In genomic region chr2:68196120-68196716, GRCh38 we compare ENCODE assay signal across 8 cellular contexts. TPM values are rescaled to one million over a fixed set of nuclear protein-coding genes. Genes with fewer than 3 reads are reported as not detected.
DNase-seq lines count a peak whose midpoint lies in the region; ATAC-seq and TF ChIP-seq lines count a peak whose summit lies in the region.

No MANE protein-coding gene starts in this region.

- H2AK5ac ChIP-seq in neuronal stem cell (ENCODE audit: low read depth, low read length): no peak overlapping the region

- no peak overlapping the region for H4K91ac ChIP-seq in neuronal stem cell (ENCODE audit: low read depth, low read length, poor library complexity)

- H3K79me1 ChIP-seq in neuronal stem cell (ENCODE audit: low read depth, low read length): no peaks in the 10 kb centered on the region

- no peak overlapping the region for H2BK5ac ChIP-seq in neuronal stem cell (ENCODE audit: low read length)

- no peak overlapping the region for H3K23ac ChIP-seq in neuronal stem cell (ENCODE audit: low read depth, low read length, poor library complexity)

- H3K27me3 ChIP-seq in neuronal stem cell (ENCODE audit: control insufficient read depth in 3 of 3, insufficient read depth in 3 of 3, low read depth in 1 of 3, low read length in 3 of 3): no peaks in the 10 kb centered on the region

- H3K36me3 ChIP-seq in neuronal stem cell (replicated peaks in 1 of 2; ENCODE audit: control insufficient read depth in 2 of 2, insufficient read depth in 2 of 2, low read length in 2 of 2): peaks cover 0 to 10% of the 10 kb centered on the region in 2 donors

- no peaks in the 10 kb centered on the region for H3K9me3 ChIP-seq in neuronal stem cell (replicated peaks in 1 of 2; ENCODE audit: control insufficient read depth in 2 of 2, insufficient read depth in 1 of 2, low read depth in 1 of 2, low read length in 2 of 2)

- peak; percentile 64 for TF ChIP-seq CTCF in NB4 (IDR thresholded peaks at IDR 0.05; ENCODE audit: low read depth, low read length)

- H3K18ac ChIP-seq in neuronal stem cell (ENCODE audit: low read length): no peak overlapping the region

- no peak overlapping the region for H4K8ac ChIP-seq in neuronal stem cell (ENCODE audit: low read depth, low read length)

- H3K4me2 ChIP-seq in neuronal stem cell (ENCODE audit: insufficient read depth, low read length, poor library complexity, severe bottlenecking): no peak overlapping the region

- H3K4me1 ChIP-seq in neuronal stem cell (ENCODE audit: control insufficient read depth in 2 of 2, insufficient read depth in 1 of 2, low read depth in 1 of 2, low read length in 2 of 2): no peaks in the 10 kb centered on the region

- no peak overlapping the region for H3K27ac ChIP-seq in neuronal stem cell (replicated peaks; ENCODE audit: low read length)

- no peak for ATAC-seq in HG03521 (IDR thresholded peaks at IDR 0.05; ENCODE audit: unreplicated experiment)

- DNase-seq in GF-D8 (lab: John Stamatoyannopoulos, UW) (peak; percentile 7), NB4 (ENCODE audit: low read depth) (peak; percentile 72), globus pallidus (ENCODE audit: low spot score) (peak; percentile 26), iPS-NIHi11 (ENCODE audit: low spot score) (no peak), neuronal stem cell (ENCODE audit: low spot score) (no peak)
- DNase-seq in activated effector memory CD4-positive, alpha-beta T cell treated with Interleukin-2 at 50 U/mL for 16 hours: peak; percentile 22
- peak; percentile 16 to 63 for DNase-seq in stimulated activated CD4-positive, alpha-beta T cell treated with anti-CD3 and anti-CD28 coated beads, Interleukin-2, amount 100 ng/mL, for 24 hours

- WGBS in neuronal stem cell (ENCODE audit: extremely low coverage in 2 of 2, insufficient read length in 2 of 2, insufficient replicate concordance in 1 of 2), 2 donors: no CpG with 5 or more reads among the region's 4 CpGs

- no peak overlapping the region for H2BK12ac ChIP-seq in neuronal stem cell (ENCODE audit: low read length)

- no peak overlapping the region for H3K9ac ChIP-seq in neuronal stem cell (ENCODE audit: low read depth, low read length, poor library complexity)

- no peak overlapping the region for H2BK120ac ChIP-seq in neuronal stem cell (ENCODE audit: low read depth, low read length)

- H2AFZ ChIP-seq in neuronal stem cell (ENCODE audit: low read length): no peak overlapping the region

- H2BK15ac ChIP-seq in neuronal stem cell (ENCODE audit: low read length): no peak overlapping the region

- no peak overlapping the region for H3K14ac ChIP-seq in neuronal stem cell (ENCODE audit: low read length)

- no peak overlapping the region for H3K4ac ChIP-seq in neuronal stem cell (ENCODE audit: low read length)

- no peak for TF ChIP-seq POLR2A in NB4 (IDR thresholded peaks at IDR 0.05; ENCODE audit: extremely low read depth, insufficient read length)

- H3K4me3 ChIP-seq in NB4 (ENCODE audit: low read depth, low read length): no peak overlapping the region
- no peak overlapping the region for H3K4me3 ChIP-seq in neuronal stem cell (ENCODE audit: low read length in 2 of 2)

RNA-seq across cellular contexts. Expression of gene PNO1, which starts 38.5 kb away (rescaled TPM):
- 11.4 TPM for polyA plus RNA-seq in neuronal stem cell (2013, experiment 1 of 2)
- polyA plus RNA-seq in neuronal stem cell (2013, experiment 2 of 2): 11.2 TPM

RNA-seq across cellular contexts. Expression of gene PPP3R1, which starts 56.1 kb away (rescaled TPM):
- polyA plus RNA-seq in neuronal stem cell (2013, experiment 1 of 2): 24.6 TPM
- polyA plus RNA-seq in neuronal stem cell (2013, experiment 2 of 2): 25.2 TPM

Comparison
In these comparisons a context has a peak if more than half of its experiments do, and no peak if none do; other contexts are left out.
1. DNase-seq: peak in GF-D8 (single experiment), NB4 (single experiment), activated effector memory CD4-positive, alpha-beta T cell treated with Interleukin-2 at 50 U/mL for 16 hours (single experiment), globus pallidus (single experiment) and stimulated activated CD4-positive, alpha-beta T cell treated with anti-CD3 and anti-CD28 coated beads, Interleukin-2, amount 100 ng/mL, for 24 hours (2 of 2); none in iPS-NIHi11 (single experiment) and neuronal stem cell (single experiment).